ENCODE assay signal across 24 cellular contexts in genomic region chr2:98308068-98308467, GRCh38. TPM values are rescaled to one million over a fixed set of nuclear protein-coding genes. Genes with fewer than 3 reads are reported as not detected.
DNase-seq lines count a peak whose midpoint lies in the region; ATAC-seq and TF ChIP-seq lines count a peak whose summit lies in the region.
"Had no signal": no experiment of that assay in that cellular context is flagged by ENCODE, and none has a peak within 500 bp of the region (broad histone marks: within the 10 kb centered on the region; RNA-seq: fewer than 3 reads in every experiment).

No MANE protein-coding gene starts in this region.

- no peaks in the 10 kb centered on the region for H4K20me1 ChIP-seq in osteoblast (ENCODE audit: insufficient read depth, low read length)

- TF ChIP-seq EP300 in ovary (IDR thresholded peaks at IDR 0.05) = no peak

- intact Hi-C loops in ovary (cut with DNase I) = no loop called here

- no peak for TF ChIP-seq POLR2A in ovary (IDR thresholded peaks at IDR 0.05)

- H3K4me1 ChIP-seq in osteoblast (ENCODE audit: insufficient read depth, low read length) (no peaks in the 10 kb centered on the region), ovary (ENCODE audit: insufficient read depth) (no peaks in the 10 kb centered on the region)
- H3K4me1 ChIP-seq: esophagus muscularis mucosa had no signal

- H3K36me3 ChIP-seq in osteoblast (ENCODE audit: insufficient read depth, low read length) (no peaks in the 10 kb centered on the region), ovary (no peaks in the 10 kb centered on the region)
- H3K36me3 ChIP-seq: esophagus muscularis mucosa, upper lobe of right lung had no signal

- H3K27ac Mint-ChIP-seq in HFFc6 = no peak overlapping the region
- H3K27ac Mint-ChIP-seq: activated CD4-positive, alpha-beta T cell treated with anti-CD3 and anti-CD28 coated beads, Interleukin-2, amount 10 ng/mL, durations not matched to agents 24 days and 14 days; activated naive CD4-positive, alpha-beta T cell treated with anti-CD3 and anti-CD28 coated beads, Interleukin-2, amount 50 U/mL, for 72 hours; CD8-positive, alpha-beta memory T cell; naive B cell; T-helper 17 cell had no signal

- H3K4me3 Mint-ChIP-seq in HFFc6 = no peak overlapping the region
- H3K4me3 Mint-ChIP-seq: activated CD4-positive, alpha-beta T cell treated with anti-CD3 and anti-CD28 coated beads, Interleukin-2, amount 10 ng/mL, durations not matched to agents 24 days and 14 days; CD8-positive, alpha-beta memory T cell; naive B cell; T-helper 17 cell had no signal

- H3K9me3 Mint-ChIP-seq in HFFc6 = no peaks in the 10 kb centered on the region
- H3K9me3 Mint-ChIP-seq: activated CD4-positive, alpha-beta T cell treated with anti-CD3 and anti-CD28 coated beads, Interleukin-2, amount 10 ng/mL, durations not matched to agents 24 days and 14 days; activated naive CD4-positive, alpha-beta T cell treated with anti-CD3 and anti-CD28 coated beads, Interleukin-2, amount 50 U/mL, for 72 hours; CD8-positive, alpha-beta memory T cell had no signal

- TF ChIP-seq CTCF in AG10803 (conservative IDR thresholded peaks at IDR 0.05; ENCODE audit: low read length) (no peak), osteoblast (IDR thresholded peaks at IDR 0.05; ENCODE audit: extremely low read depth, low read depth, low read length) (no peak), ovary (IDR thresholded peaks at IDR 0.05) (no peak), HFFc6 (IDR thresholded peaks at IDR 0.05) (no peak)

- H3K27me3 ChIP-seq in osteoblast (ENCODE audit: insufficient read depth, low read length) (no peaks in the 10 kb centered on the region), ovary (no peaks in the 10 kb centered on the region)
- H3K27me3 ChIP-seq: upper lobe of right lung had no signal

- H3K79me2 ChIP-seq in osteoblast (ENCODE audit: insufficient read depth, low read length) = no peaks in the 10 kb centered on the region

- 46 to 56% (median 49%) methylated on average over 8 of the region's 8 CpGs for WGBS in ovary, 3 donors

- peak overlapping the region; percentile 36 for H2AFZ ChIP-seq in osteoblast (ENCODE audit: low read length)

- H3K36me3 Mint-ChIP-seq in HFFc6 (ENCODE audit: low read depth) = no peaks in the 10 kb centered on the region
- H3K36me3 Mint-ChIP-seq: activated naive CD4-positive, alpha-beta T cell treated with anti-CD3 and anti-CD28 coated beads, Interleukin-2, amount 50 U/mL, for 72 hours; CD8-positive, alpha-beta memory T cell; naive B cell had no signal

- H3K4me1 Mint-ChIP-seq in HFFc6 (ENCODE audit: low read depth) = no peaks in the 10 kb centered on the region
- H3K4me1 Mint-ChIP-seq: activated CD4-positive, alpha-beta T cell treated with anti-CD3 and anti-CD28 coated beads, Interleukin-2, amount 10 ng/mL, durations not matched to agents 24 days and 14 days; CD8-positive, alpha-beta memory T cell; naive B cell; T-helper 17 cell had no signal

- DNase-seq in AG10803 (ENCODE audit: low read depth) = peak; percentile 23
- DNase-seq in NCI-H2107 (lab: John Stamatoyannopoulos, UW) = peak; percentile 3
- DNase-seq in osteoblast (ENCODE audit: insufficient read length, low spot score, missing footprints) = peak; percentile 58
- DNase-seq in ovary = no peak
- no peak for DNase-seq in HFFc6
- DNase-seq: activated CD4-positive, alpha-beta T cell treated with anti-CD3 and anti-CD28 coated beads, Interleukin-2, amount 10 ng/mL, durations not matched to agents 24 days and 14 days; CD8-positive, alpha-beta memory T cell; cerebellar nuclear complex; effector CD8-positive, alpha-beta T cell; kidney; mammary epithelial cell; naive B cell; NCI-H146; right cardiac atrium; T-helper 17 cell; upper lobe of right lung had no signal

- peaks cover 29% of the 10 kb centered on the region for H3K27me3 Mint-ChIP-seq in HFFc6 (ENCODE audit: insufficient read depth)

- H3K27ac ChIP-seq in osteoblast (ENCODE audit: low read depth, low read length) = no peak overlapping the region
- no peak overlapping the region for H3K27ac ChIP-seq in ovary
- H3K27ac ChIP-seq: esophagus muscularis mucosa, KMS-11, upper lobe of right lung had no signal

- H3K9me3 ChIP-seq in osteoblast (ENCODE audit: low read depth, low read length) = no peaks in the 10 kb centered on the region
- no peaks in the 10 kb centered on the region for H3K9me3 ChIP-seq in ovary
- H3K9me3 ChIP-seq: esophagus muscularis mucosa, upper lobe of right lung had no signal

- ATAC-seq in esophagus mucosa = peak; percentile 66
- no peak for ATAC-seq in GM19324 (IDR thresholded peaks at IDR 0.05; ENCODE audit: low FRiP score, unreplicated experiment)
- no peak for ATAC-seq in HG03469 (IDR thresholded peaks at IDR 0.05; ENCODE audit: unreplicated experiment)
- ATAC-seq: activated naive CD4-positive, alpha-beta T cell treated with anti-CD3 and anti-CD28 coated beads, Interleukin-2, amount 50 U/mL, for 72 hours; right cardiac atrium; T-helper 17 cell had no signal

- H3K4me2 ChIP-seq in osteoblast (ENCODE audit: insufficient read depth, low read length) = peak overlapping the region; percentile 45
- H3K4me2 ChIP-seq: KMS-11 had no signal

- H3K4me3 ChIP-seq in AG10803 (ENCODE audit: low read length) (no peak overlapping the region), osteoblast (ENCODE audit: insufficient read depth, low read length) (no peak overlapping the region), ovary (no peak overlapping the region)
- H3K4me3 ChIP-seq: esophagus muscularis mucosa, upper lobe of right lung had no signal

RNA-seq across cellular contexts. Expression of gene CNGA3, which starts 38.2 kb away (rescaled TPM):
- total RNA-seq in esophagus mucosa = not detected
- total RNA-seq in osteoblast = 0.29 and 0.36 TPM in 2 replicates
- under 1 TPM in 2 of 7 donors, not detected in 5; 0.05 to 0.34 TPM for total RNA-seq in ovary
- under 1 TPM in 1 of 2 donors, not detected in 1; 0.10 TPM for polyA plus RNA-seq in ovary
- under 1 TPM; 0.14 to 0.71 (median 0.22) TPM for total RNA-seq in HFFc6 (2021; fragmentation: NEBNext Ultra II Directional; extraction: Animal tissue kit (Norgen Biotek cat#: 25700))
- total RNA-seq: activated CD4-positive, alpha-beta T cell treated with anti-CD3 and anti-CD28 coated beads, Interleukin-2, amount 10 ng/mL, durations not matched to agents 24 days and 14 days; activated naive CD4-positive, alpha-beta T cell treated with anti-CD3 and anti-CD28 coated beads, Interleukin-2, amount 50 U/mL, for 72 hours; astrocyte; CD8-positive, alpha-beta memory T cell; kidney; mammary epithelial cell; right cardiac atrium; SK-MEL-5; T-helper 17 cell had no signal
- polyA plus RNA-seq: CD8-positive, alpha-beta memory T cell; mammary epithelial cell; right cardiac atrium had no signal

Comparison
In these comparisons a context has a peak if more than half of its experiments do, and no peak if none do; other contexts are left out.
1. DNase-seq: peak in AG10803 (single experiment), NCI-H2107 (single experiment) and osteoblast (single experiment); none in ovary (0 of 5) and HFFc6 (single experiment).